9 cellular contexts compared by ENCODE assay signal in the genomic region with DNA sequence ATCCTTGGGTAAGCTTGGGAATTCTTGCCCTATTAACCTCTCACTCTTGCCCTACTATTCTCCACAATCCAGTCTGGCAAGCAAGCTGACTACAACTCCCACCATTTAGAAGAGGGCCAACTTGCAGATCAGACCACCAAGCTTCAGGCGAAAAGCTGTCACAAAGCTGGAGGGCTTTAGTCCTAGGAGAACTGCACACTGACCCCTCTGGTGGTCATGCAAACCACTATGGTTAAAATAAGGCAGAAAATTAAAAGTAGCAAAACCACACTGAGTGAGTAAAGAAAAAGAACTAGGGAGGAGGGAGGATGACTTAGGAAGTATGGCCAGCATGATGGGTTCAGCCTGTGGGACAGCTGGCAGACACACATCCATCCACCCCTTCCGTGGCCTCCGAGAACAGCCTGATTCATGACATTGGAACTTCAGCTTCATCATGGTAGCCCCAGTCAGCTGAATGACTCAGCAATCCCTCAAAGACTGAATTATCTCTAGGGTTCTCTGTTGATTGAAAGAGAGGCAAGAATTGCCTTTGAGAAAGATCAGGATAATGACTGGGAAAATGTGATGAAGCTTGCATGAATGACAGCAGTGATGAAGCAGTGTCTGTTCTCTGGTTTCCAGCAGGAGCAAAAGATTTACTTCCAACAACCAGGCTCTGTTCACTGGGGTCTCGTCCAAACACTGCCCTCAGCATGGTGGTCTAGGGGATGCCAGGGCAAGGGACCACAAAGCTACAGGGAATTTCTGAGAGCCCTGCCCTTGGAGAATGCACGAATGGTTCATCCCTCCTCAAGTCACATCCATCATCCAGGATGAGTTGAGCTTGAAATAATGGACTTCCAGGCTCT. TPM values are rescaled to one million over a fixed set of nuclear protein-coding genes. Genes with fewer than 3 reads are reported as not detected.
DNase-seq lines count a peak whose midpoint lies in the region; FAIRE-seq and TF ChIP-seq lines count a peak whose summit lies in the region.
"Had no signal": no experiment of that assay in that cellular context is flagged by ENCODE, and none has a peak within 500 bp of the region (broad histone marks: within the 10 kb centered on the region; RNA-seq: fewer than 3 reads in every experiment).

No MANE protein-coding gene starts in this region.

- H3K27me3 ChIP-seq in SJCRH30 (no peaks in the 10 kb centered on the region), rectal smooth muscle tissue (ENCODE audit: control insufficient read depth, insufficient read depth, low read length) (no peaks in the 10 kb centered on the region)

- no peaks in the 10 kb centered on the region for H3K9me3 ChIP-seq in SJCRH30 (replicated peaks)

- H3K4me1 ChIP-seq in SJCRH30 (peaks cover 18% of the 10 kb centered on the region), rectal smooth muscle tissue (ENCODE audit: control insufficient read depth, insufficient read depth, low read length) (peaks cover 18% of the 10 kb centered on the region)

- TF ChIP-seq CTCF in fibroblast of the aortic adventitia (IDR thresholded peaks at IDR 0.05; ENCODE audit: insufficient read depth, low read length), result peak; percentile 23

- CTCF ChIA-PET in activated naive CD4-positive, alpha-beta T cell treated with anti-CD3 and anti-CD28 coated beads, Interleukin-2, amount 10 ng/mL, durations not matched to agents 7 days and 5 days (lab: Charles Lee), result interaction anchor here (0.5 to 1.3 kb wide), 3 partner anchors 9 to 114 kb away, joined by 3 to 4 read pairs (median 3); no protein-coding TSS in a partner anchor

- no peak overlapping the region for H3K4me3 Mint-ChIP-seq in activated naive CD4-positive, alpha-beta T cell treated with anti-CD3 and anti-CD28 coated beads, Interleukin-2, amount 10 ng/mL, durations not matched to agents 7 days and 5 days
- H3K4me3 Mint-ChIP-seq: activated T-cell treated with anti-CD3 and anti-CD28 coated beads, Interleukin-2, amount 50 U/mL, for 4 hours had no signal

- H3K4me3 ChIP-seq in SJCRH30 (no peak overlapping the region), fibroblast of the aortic adventitia (ENCODE audit: low read depth, low read length) (no peak overlapping the region), rectal smooth muscle tissue (ENCODE audit: low read length) (no peak overlapping the region)

- H3K27ac Mint-ChIP-seq in activated naive CD4-positive, alpha-beta T cell treated with anti-CD3 and anti-CD28 coated beads, Interleukin-2, amount 10 ng/mL, durations not matched to agents 7 days and 5 days, result no peak overlapping the region

- DNase-seq in GM03348 (ENCODE audit: low spot score), result peak; percentile 95
- DNase-seq in SJCRH30, result peak; percentile 74
- peak; percentile 64 for DNase-seq in fibroblast of the aortic adventitia (ENCODE audit: low read depth)
- no peak for DNase-seq in frontal cortex (ENCODE audit: low spot score in 2 of 2)
- DNase-seq in NCI-H69 (lab: John Stamatoyannopoulos, UW), result no peak
- no peak for DNase-seq in SIG-M5 treated with dmso at 0.1 percent for 504 hours (lab: John Stamatoyannopoulos, UW; ENCODE audit: unreplicated experiment)
- DNase-seq in activated naive CD4-positive, alpha-beta T cell treated with anti-CD3 and anti-CD28 coated beads, Interleukin-2, amount 10 ng/mL, durations not matched to agents 7 days and 5 days, result no peak
- DNase-seq: activated T-cell treated with anti-CD3 and anti-CD28 coated beads, Interleukin-2, amount 50 U/mL, for 4 hours had no signal

- H3K9me3 Mint-ChIP-seq in activated naive CD4-positive, alpha-beta T cell treated with anti-CD3 and anti-CD28 coated beads, Interleukin-2, amount 10 ng/mL, durations not matched to agents 7 days and 5 days, result no peaks in the 10 kb centered on the region
- H3K9me3 Mint-ChIP-seq: activated T-cell treated with anti-CD3 and anti-CD28 coated beads, Interleukin-2, amount 50 U/mL, for 4 hours had no signal

- peaks cover 46% of the 10 kb centered on the region for H3K4me1 Mint-ChIP-seq in activated naive CD4-positive, alpha-beta T cell treated with anti-CD3 and anti-CD28 coated beads, Interleukin-2, amount 10 ng/mL, durations not matched to agents 7 days and 5 days

- peaks cover 9% of the 10 kb centered on the region for H3K36me3 Mint-ChIP-seq in activated naive CD4-positive, alpha-beta T cell treated with anti-CD3 and anti-CD28 coated beads, Interleukin-2, amount 10 ng/mL, durations not matched to agents 7 days and 5 days

- H3K36me3 ChIP-seq in SJCRH30 (no peaks in the 10 kb centered on the region), rectal smooth muscle tissue (ENCODE audit: control insufficient read depth, insufficient read depth, low read length) (no peaks in the 10 kb centered on the region)

- FAIRE-seq in frontal cortex (lab: Jason Lieb, UNC), result no peak

- H3K9ac ChIP-seq in rectal smooth muscle tissue (ENCODE audit: low read length), result no peak overlapping the region

- H3K27ac ChIP-seq in SJCRH30 (peak overlapping the region; percentile 70), rectal smooth muscle tissue (ENCODE audit: low read depth, low read length) (peak overlapping the region; percentile 30)

- no peaks in the 10 kb centered on the region for H3K27me3 Mint-ChIP-seq in activated naive CD4-positive, alpha-beta T cell treated with anti-CD3 and anti-CD28 coated beads, Interleukin-2, amount 10 ng/mL, durations not matched to agents 7 days and 5 days

RNA-seq across cellular contexts. Expression of gene PITPNM2, which starts 24.4 kb away (rescaled TPM):
- 1.2 and 1.3 TPM in 2 replicates for total RNA-seq in SJCRH30 (2014; rRNA removed; shearing (Covaris generic))
- total RNA-seq in fibroblast of the aortic adventitia (ENCODE audit: low replicate concordance) (4.1 and 6.6 TPM in 2 replicates), frontal cortex (4.9 TPM)

Comparison
In these comparisons a context has a peak if more than half of its experiments do, and no peak if none do; other contexts are left out.
1. DNase-seq: peak in GM03348 (single experiment), SJCRH30 (2 of 2) and fibroblast of the aortic adventitia (single experiment); none in frontal cortex (0 of 2), NCI-H69 (single experiment), SIG-M5 treated with dmso at 0.1 percent for 504 hours (single experiment) and activated naive CD4-positive, alpha-beta T cell treated with anti-CD3 and anti-CD28 coated beads, Interleukin-2, amount 10 ng/mL, durations not matched to agents 7 days and 5 days (single experiment).